Comparison of ENCODE assay signal across 12 cellular contexts in the genomic region with DNA sequence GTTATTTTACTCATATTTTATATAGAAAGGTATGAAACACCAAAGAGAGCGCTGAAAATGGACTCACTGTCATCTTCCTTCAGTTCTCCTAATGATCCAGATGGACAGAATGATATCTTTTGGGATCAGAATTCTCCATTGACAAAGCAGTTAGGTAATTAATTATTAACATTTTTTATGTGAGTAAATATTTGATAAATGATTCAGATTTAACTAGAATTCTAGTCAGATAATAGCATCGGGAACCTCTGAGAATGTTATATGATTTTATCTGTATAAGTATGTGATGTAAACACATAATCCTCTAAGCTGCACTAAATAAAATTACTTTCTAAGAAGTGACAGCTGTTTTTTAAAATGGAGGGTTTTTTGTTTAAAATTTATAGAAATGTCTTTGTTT. TPM values are rescaled to one million over a fixed set of nuclear protein-coding genes. Genes with fewer than 3 reads are reported as not detected.
DNase-seq lines count a peak whose midpoint lies in the region; ATAC-seq and TF ChIP-seq lines count a peak whose summit lies in the region.
"Had no signal": no experiment of that assay in that cellular context is flagged by ENCODE, and none has a peak within 500 bp of the region (broad histone marks: within the 10 kb centered on the region; RNA-seq: fewer than 3 reads in every experiment).

No MANE protein-coding gene starts in this region.

- peaks cover 36% of the 10 kb centered on the region for H3K36me3 ChIP-seq in PC-9 (ENCODE audit: low read depth)

- intact Hi-C loops in PC-9 (cut with micrococcal nuclease; ENCODE audit: unreplicated experiment): no loop called here

- H3K9me3 ChIP-seq in PC-9 (ENCODE audit: insufficient read depth, low read depth): no peaks in the 10 kb centered on the region
- H3K9me3 ChIP-seq: Peyer's patch had no signal

- DNase-seq in activated naive CD4-positive, alpha-beta T cell treated with anti-CD3 and anti-CD28 coated beads, Interleukin-2, amount 50 U/mL, for 72 hours (ENCODE audit: low spot score in 2 of 2): no peak
- no peak for DNase-seq in PC-9
- no peak for DNase-seq in fibroblast of villous mesenchyme (ENCODE audit: low read depth)
- DNase-seq in type B pancreatic cell (ENCODE audit: extremely low spot score, unreplicated experiment): no peak
- no peak for DNase-seq in NCI-H1048 (lab: John Stamatoyannopoulos, UW)
- DNase-seq in NCI-H526 treated with DMSO at 0.1 percent for 48 hours (lab: John Stamatoyannopoulos, UW): no peak
- DNase-seq: activated CD4-positive, alpha-beta T cell treated with anti-CD3 and anti-CD28 coated beads, Interleukin-2, amount 10 ng/mL, durations not matched to agents 24 days and 14 days; cortex of kidney; Peyer's patch had no signal

- H3K4me1 ChIP-seq in PC-9 (replicated peaks; ENCODE audit: insufficient read depth): peaks cover 34% of the 10 kb centered on the region

- CTCF ChIA-PET in PC-9 (lab: Charles Lee): interaction anchor here (0.6 kb wide), 1 partner anchor 964 kb away, joined by 12 read pairs; no protein-coding TSS in a partner anchor

- peaks cover 8% of the 10 kb centered on the region for H3K36me3 Mint-ChIP-seq in activated naive CD4-positive, alpha-beta T cell treated with anti-CD3 and anti-CD28 coated beads, Interleukin-2, amount 50 U/mL, for 24 hours
- H3K36me3 Mint-ChIP-seq in activated naive CD4-positive, alpha-beta T cell treated with anti-CD3 and anti-CD28 coated beads, Interleukin-2, amount 50 U/mL, for 72 hours: peaks cover 13 to 26% of the 10 kb centered on the region in 2 donors
- H3K36me3 Mint-ChIP-seq in type B pancreatic cell: peaks cover 14% of the 10 kb centered on the region

- BruUV-seq in PC-9 (replicated peaks; lab: Mats Ljungman, UMichigan): no TSS peak

- H3K27me3 ChIP-seq in PC-9 (ENCODE audit: insufficient read depth, low read depth): no peaks in the 10 kb centered on the region
- H3K27me3 ChIP-seq: Peyer's patch had no signal

- H3F3A ChIP-seq in PC-9 (ENCODE audit: insufficient read depth, low read depth): peaks cover 17% of the 10 kb centered on the region

- H2AFZ ChIP-seq in PC-9: no peak overlapping the region

- no peaks in the 10 kb centered on the region; the same call in 1 of the 2 replicates for H3K9me2 ChIP-seq in PC-9 (ENCODE audit: insufficient read depth)

- H3K4me3 Mint-ChIP-seq in activated naive CD4-positive, alpha-beta T cell treated with anti-CD3 and anti-CD28 coated beads, Interleukin-2, amount 50 U/mL, for 24 hours: peak overlapping the region; percentile 7
- H3K4me3 Mint-ChIP-seq in type B pancreatic cell: peak overlapping the region; percentile 96

- ATAC-seq in activated naive CD4-positive, alpha-beta T cell treated with anti-CD3 and anti-CD28 coated beads, Interleukin-2, amount 50 U/mL, for 72 hours: no peak
- no peak for ATAC-seq in GM18867 (IDR thresholded peaks at IDR 0.05; ENCODE audit: unreplicated experiment)

- TF ChIP-seq CTCF in PC-9 (conservative IDR thresholded peaks at IDR 0.05) (no peak), fibroblast of villous mesenchyme (IDR thresholded peaks at IDR 0.05; ENCODE audit: insufficient read depth, low read depth, low read length) (no peak), type B pancreatic cell (conservative IDR thresholded peaks at IDR 0.05) (no peak)

- H3K4me1 Mint-ChIP-seq in activated naive CD4-positive, alpha-beta T cell treated with anti-CD3 and anti-CD28 coated beads, Interleukin-2, amount 50 U/mL, for 24 hours: peaks cover 20% of the 10 kb centered on the region
- peaks cover 20% of the 10 kb centered on the region for H3K4me1 Mint-ChIP-seq in type B pancreatic cell (ENCODE audit: unreplicated experiment)

- POLR2A ChIA-PET in PC-9 (lab: Charles Lee; ENCODE audit: unreplicated experiment): no interaction called here

- H3K79me2 ChIP-seq in PC-9 (ENCODE audit: low read depth): peaks cover 33% of the 10 kb centered on the region

- H3K4me2 ChIP-seq in PC-9: peak overlapping the region; percentile 76

- no peaks in the 10 kb centered on the region for H3K9me3 Mint-ChIP-seq in activated naive CD4-positive, alpha-beta T cell treated with anti-CD3 and anti-CD28 coated beads, Interleukin-2, amount 50 U/mL, for 24 hours
- H3K9me3 Mint-ChIP-seq in activated naive CD4-positive, alpha-beta T cell treated with anti-CD3 and anti-CD28 coated beads, Interleukin-2, amount 50 U/mL, for 72 hours: no peaks in the 10 kb centered on the region
- H3K9me3 Mint-ChIP-seq in type B pancreatic cell: peaks cover under 1% of the 10 kb centered on the region
- H3K9me3 Mint-ChIP-seq: activated CD4-positive, alpha-beta T cell treated with anti-CD3 and anti-CD28 coated beads, Interleukin-2, amount 10 ng/mL, durations not matched to agents 24 days and 14 days; activated T-helper 1 cell treated with anti-CD3 and anti-CD28 coated beads, Interleukin-12 subunit alpha, Interleukin-12 subunit beta, Interleukin-2, Interleukin-4 antibody, amounts not matched to agents 30 ng/mL and 10 ng/mL and 1 ng/mL, durations not matched to agents 14 hours and 24 hours and 36 hours had no signal

- H3K4me3 ChIP-seq in PC-9 (no peak overlapping the region), fibroblast of villous mesenchyme (ENCODE audit: low read depth, low read length) (peak overlapping the region; percentile 91)

- H3K27me3 Mint-ChIP-seq in activated naive CD4-positive, alpha-beta T cell treated with anti-CD3 and anti-CD28 coated beads, Interleukin-2, amount 50 U/mL, for 24 hours: no peaks in the 10 kb centered on the region
- no peaks in the 10 kb centered on the region for H3K27me3 Mint-ChIP-seq in type B pancreatic cell

- H3K27ac Mint-ChIP-seq in activated naive CD4-positive, alpha-beta T cell treated with anti-CD3 and anti-CD28 coated beads, Interleukin-2, amount 50 U/mL, for 24 hours: no peak overlapping the region
- H3K27ac Mint-ChIP-seq in activated naive CD4-positive, alpha-beta T cell treated with anti-CD3 and anti-CD28 coated beads, Interleukin-2, amount 50 U/mL, for 72 hours: no peak overlapping the region
- H3K27ac Mint-ChIP-seq in type B pancreatic cell: no peak overlapping the region
- H3K27ac Mint-ChIP-seq: activated CD4-positive, alpha-beta T cell treated with anti-CD3 and anti-CD28 coated beads, Interleukin-2, amount 10 ng/mL, durations not matched to agents 24 days and 14 days; activated T-helper 1 cell treated with anti-CD3 and anti-CD28 coated beads, Interleukin-12 subunit alpha, Interleukin-12 subunit beta, Interleukin-2, Interleukin-4 antibody, amounts not matched to agents 30 ng/mL and 10 ng/mL and 1 ng/mL, durations not matched to agents 14 hours and 24 hours and 36 hours had no signal

- no peak overlapping the region for H3K27ac ChIP-seq in PC-9
- H3K27ac ChIP-seq: Peyer's patch had no signal

- H4K20me1 ChIP-seq in PC-9 (ENCODE audit: insufficient read depth): no peaks in the 10 kb centered on the region

RNA-seq across cellular contexts. Expression of gene ETAA1, which starts 2.0 kb away (rescaled TPM):
- total RNA-seq in activated naive CD4-positive, alpha-beta T cell treated with anti-CD3 and anti-CD28 coated beads, Interleukin-2, amount 50 U/mL, for 72 hours: 10 to 100 TPM; 11.2 to 11.8 TPM
- total RNA-seq in PC-9 (2021): 17.1 and 25.3 TPM in 2 replicates
- total RNA-seq in fibroblast of villous mesenchyme: 15.5 and 17.7 TPM in 2 replicates
- total RNA-seq in type B pancreatic cell (ENCODE audit: low replicate concordance): 12.7 and 16.4 TPM in 2 replicates
